Comparison of ENCODE assay signal across 1 cellular context in the genomic region with DNA sequence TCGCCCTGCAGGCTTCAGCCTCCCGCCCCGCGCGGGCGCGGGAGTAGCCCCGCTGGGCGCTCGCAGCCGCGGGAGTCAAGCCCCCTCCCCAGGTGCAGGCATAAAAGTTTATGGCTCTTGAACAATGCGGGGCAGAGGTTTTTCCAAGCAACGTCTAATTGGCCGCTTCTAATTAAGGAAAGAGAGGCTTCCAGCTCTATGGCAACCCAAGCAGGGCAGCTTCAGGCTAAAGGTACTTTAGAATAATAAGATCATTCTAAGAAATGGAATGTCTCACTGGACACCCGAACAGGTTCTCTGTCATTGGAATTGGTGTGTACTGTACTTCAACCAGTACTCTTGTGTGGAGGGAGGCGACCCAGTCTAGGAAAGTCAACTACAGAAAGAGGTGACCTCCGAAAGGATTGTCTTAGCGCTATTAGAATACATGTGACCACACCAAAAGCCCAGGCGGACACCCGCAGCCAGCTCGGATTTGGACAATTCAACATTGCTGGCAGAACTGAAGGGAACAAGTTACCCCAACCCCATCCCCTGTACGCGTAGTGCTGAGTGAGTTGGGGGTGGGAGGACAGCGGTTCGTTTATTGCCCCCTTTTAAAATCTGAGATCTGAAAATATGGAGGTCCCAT.
TF ChIP-seq lines count a peak whose summit lies in the region.

No MANE protein-coding gene starts in this region.

TF ChIP-seq in HEK293, 187 proteins besides CTCF, POLR2A, EP300 and RAD21 (continued from another document):
- TF ChIP-seq YY2 (tag by site-specific recombination; IDR thresholded peaks at IDR 0.05) (no peak), ZNF76 (tag by site-specific recombination; IDR thresholded peaks at IDR 0.05; ENCODE audit: borderline replicate concordance, low read depth) (no peak), ZEB2 (tag by site-specific recombination; IDR thresholded peaks at IDR 0.05) (0 out of 2 replicates have a peak, but pooled peaks have one; percentile 12), IKZF3 (tag by site-specific recombination; IDR thresholded peaks at IDR 0.05) (0 out of 2 replicates have a peak, but pooled peaks have one; percentile 42), ZBTB17 (tag by site-specific recombination; IDR thresholded peaks at IDR 0.05) (no peak), KLF7 (tag by site-specific recombination; IDR thresholded peaks at IDR 0.05; ENCODE audit: borderline replicate concordance) (no peak), ZNF530 (tag by site-specific recombination; IDR thresholded peaks at IDR 0.05; ENCODE audit: low read depth) (no peak), ZNF366 (tag by site-specific recombination; conservative IDR thresholded peaks at IDR 0.05) (no peak), ZNF133 (tag by site-specific recombination; IDR thresholded peaks at IDR 0.05) (peak; percentile 87), KLF9 (tag by site-specific recombination; IDR thresholded peaks at IDR 0.05; ENCODE audit: low read depth) (no peak), ZNF266 (tag by site-specific recombination; IDR thresholded peaks at IDR 0.05; ENCODE audit: low read depth) (no peak), ZNF548 (tag by site-specific recombination; IDR thresholded peaks at IDR 0.05) (no peak), ZNF707 (tag by site-specific recombination; IDR thresholded peaks at IDR 0.05) (no peak), ZSCAN30 (tag by site-specific recombination; IDR thresholded peaks at IDR 0.05) (no peak), ZNF514 (tag by site-specific recombination; IDR thresholded peaks at IDR 0.05) (no peak), GLIS1 (tag by site-specific recombination; IDR thresholded peaks at IDR 0.05) (peak; percentile 73), WT1 (tag by site-specific recombination; IDR thresholded peaks at IDR 0.05) (peak; percentile 82), ZNF404 (tag by site-specific recombination; IDR thresholded peaks at IDR 0.05) (no peak), ZNF624 (tag by site-specific recombination; IDR thresholded peaks at IDR 0.05) (no peak), ZNF174 (tag by site-specific recombination; IDR thresholded peaks at IDR 0.05) (no peak), ZNF24 (tag by site-specific recombination; IDR thresholded peaks at IDR 0.05) (no peak), ZNF555 (tag by site-specific recombination; conservative IDR thresholded peaks at IDR 0.05) (no peak), ZBTB8A (tag by site-specific recombination; IDR thresholded peaks at IDR 0.05) (peak; percentile 97), REPIN1 (tag by site-specific recombination; IDR thresholded peaks at IDR 0.05; ENCODE audit: low read depth) (no peak), TRIM28 (IDR thresholded peaks at IDR 0.05; ENCODE audit: borderline replicate concordance, low read length) (no peak), ZNF660 (tag by site-specific recombination; IDR thresholded peaks at IDR 0.05) (0 out of 2 replicates have a peak, but pooled peaks have one; percentile 3), SP3 (tag by site-specific recombination; IDR thresholded peaks at IDR 0.05) (0 out of 2 replicates have a peak, but pooled peaks have one; percentile 6), ZNF10 (tag by site-specific recombination; IDR thresholded peaks at IDR 0.05) (no peak), KLF1 (tag by site-specific recombination; IDR thresholded peaks at IDR 0.05) (no peak), BCL11B (tag by site-specific recombination; IDR thresholded peaks at IDR 0.05; ENCODE audit: low read depth) (no peak), SALL2 (tag by site-specific recombination; IDR thresholded peaks at IDR 0.05; ENCODE audit: borderline replicate concordance) (no peak)
- TF ChIP-seq, protein P1, sequence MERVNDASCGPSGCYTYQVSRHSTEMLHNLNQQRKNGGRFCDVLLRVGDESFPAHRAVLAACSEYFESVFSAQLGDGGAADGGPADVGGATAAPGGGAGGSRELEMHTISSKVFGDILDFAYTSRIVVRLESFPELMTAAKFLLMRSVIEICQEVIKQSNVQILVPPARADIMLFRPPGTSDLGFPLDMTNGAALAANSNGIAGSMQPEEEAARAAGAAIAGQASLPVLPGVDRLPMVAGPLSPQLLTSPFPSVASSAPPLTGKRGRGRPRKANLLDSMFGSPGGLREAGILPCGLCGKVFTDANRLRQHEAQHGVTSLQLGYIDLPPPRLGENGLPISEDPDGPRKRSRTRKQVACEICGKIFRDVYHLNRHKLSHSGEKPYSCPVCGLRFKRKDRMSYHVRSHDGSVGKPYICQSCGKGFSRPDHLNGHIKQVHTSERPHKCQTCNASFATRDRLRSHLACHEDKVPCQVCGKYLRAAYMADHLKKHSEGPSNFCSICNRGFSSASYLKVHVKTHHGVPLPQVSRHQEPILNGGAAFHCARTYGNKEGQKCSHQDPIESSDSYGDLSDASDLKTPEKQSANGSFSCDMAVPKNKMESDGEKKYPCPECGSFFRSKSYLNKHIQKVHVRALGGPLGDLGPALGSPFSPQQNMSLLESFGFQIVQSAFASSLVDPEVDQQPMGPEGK (tag by site-specific recombination; IDR thresholded peaks at IDR 0.05), result 0 out of 2 replicates have a peak, but pooled peaks have one; percentile 12
- TF ChIP-seq, protein P2, sequence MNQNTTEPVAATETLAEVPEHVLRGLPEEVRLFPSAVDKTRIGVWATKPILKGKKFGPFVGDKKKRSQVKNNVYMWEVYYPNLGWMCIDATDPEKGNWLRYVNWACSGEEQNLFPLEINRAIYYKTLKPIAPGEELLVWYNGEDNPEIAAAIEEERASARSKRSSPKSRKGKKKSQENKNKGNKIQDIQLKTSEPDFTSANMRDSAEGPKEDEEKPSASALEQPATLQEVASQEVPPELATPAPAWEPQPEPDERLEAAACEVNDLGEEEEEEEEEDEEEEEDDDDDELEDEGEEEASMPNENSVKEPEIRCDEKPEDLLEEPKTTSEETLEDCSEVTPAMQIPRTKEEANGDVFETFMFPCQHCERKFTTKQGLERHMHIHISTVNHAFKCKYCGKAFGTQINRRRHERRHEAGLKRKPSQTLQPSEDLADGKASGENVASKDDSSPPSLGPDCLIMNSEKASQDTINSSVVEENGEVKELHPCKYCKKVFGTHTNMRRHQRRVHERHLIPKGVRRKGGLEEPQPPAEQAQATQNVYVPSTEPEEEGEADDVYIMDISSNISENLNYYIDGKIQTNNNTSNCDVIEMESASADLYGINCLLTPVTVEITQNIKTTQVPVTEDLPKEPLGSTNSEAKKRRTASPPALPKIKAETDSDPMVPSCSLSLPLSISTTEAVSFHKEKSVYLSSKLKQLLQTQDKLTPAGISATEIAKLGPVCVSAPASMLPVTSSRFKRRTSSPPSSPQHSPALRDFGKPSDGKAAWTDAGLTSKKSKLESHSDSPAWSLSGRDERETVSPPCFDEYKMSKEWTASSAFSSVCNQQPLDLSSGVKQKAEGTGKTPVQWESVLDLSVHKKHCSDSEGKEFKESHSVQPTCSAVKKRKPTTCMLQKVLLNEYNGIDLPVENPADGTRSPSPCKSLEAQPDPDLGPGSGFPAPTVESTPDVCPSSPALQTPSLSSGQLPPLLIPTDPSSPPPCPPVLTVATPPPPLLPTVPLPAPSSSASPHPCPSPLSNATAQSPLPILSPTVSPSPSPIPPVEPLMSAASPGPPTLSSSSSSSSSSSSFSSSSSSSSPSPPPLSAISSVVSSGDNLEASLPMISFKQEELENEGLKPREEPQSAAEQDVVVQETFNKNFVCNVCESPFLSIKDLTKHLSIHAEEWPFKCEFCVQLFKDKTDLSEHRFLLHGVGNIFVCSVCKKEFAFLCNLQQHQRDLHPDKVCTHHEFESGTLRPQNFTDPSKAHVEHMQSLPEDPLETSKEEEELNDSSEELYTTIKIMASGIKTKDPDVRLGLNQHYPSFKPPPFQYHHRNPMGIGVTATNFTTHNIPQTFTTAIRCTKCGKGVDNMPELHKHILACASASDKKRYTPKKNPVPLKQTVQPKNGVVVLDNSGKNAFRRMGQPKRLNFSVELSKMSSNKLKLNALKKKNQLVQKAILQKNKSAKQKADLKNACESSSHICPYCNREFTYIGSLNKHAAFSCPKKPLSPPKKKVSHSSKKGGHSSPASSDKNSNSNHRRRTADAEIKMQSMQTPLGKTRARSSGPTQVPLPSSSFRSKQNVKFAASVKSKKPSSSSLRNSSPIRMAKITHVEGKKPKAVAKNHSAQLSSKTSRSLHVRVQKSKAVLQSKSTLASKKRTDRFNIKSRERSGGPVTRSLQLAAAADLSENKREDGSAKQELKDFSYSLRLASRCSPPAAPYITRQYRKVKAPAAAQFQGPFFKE (tag by site-specific recombination; IDR thresholded peaks at IDR 0.05; ENCODE audit: borderline replicate concordance), result no peak
- TF ChIP-seq, protein P3, sequence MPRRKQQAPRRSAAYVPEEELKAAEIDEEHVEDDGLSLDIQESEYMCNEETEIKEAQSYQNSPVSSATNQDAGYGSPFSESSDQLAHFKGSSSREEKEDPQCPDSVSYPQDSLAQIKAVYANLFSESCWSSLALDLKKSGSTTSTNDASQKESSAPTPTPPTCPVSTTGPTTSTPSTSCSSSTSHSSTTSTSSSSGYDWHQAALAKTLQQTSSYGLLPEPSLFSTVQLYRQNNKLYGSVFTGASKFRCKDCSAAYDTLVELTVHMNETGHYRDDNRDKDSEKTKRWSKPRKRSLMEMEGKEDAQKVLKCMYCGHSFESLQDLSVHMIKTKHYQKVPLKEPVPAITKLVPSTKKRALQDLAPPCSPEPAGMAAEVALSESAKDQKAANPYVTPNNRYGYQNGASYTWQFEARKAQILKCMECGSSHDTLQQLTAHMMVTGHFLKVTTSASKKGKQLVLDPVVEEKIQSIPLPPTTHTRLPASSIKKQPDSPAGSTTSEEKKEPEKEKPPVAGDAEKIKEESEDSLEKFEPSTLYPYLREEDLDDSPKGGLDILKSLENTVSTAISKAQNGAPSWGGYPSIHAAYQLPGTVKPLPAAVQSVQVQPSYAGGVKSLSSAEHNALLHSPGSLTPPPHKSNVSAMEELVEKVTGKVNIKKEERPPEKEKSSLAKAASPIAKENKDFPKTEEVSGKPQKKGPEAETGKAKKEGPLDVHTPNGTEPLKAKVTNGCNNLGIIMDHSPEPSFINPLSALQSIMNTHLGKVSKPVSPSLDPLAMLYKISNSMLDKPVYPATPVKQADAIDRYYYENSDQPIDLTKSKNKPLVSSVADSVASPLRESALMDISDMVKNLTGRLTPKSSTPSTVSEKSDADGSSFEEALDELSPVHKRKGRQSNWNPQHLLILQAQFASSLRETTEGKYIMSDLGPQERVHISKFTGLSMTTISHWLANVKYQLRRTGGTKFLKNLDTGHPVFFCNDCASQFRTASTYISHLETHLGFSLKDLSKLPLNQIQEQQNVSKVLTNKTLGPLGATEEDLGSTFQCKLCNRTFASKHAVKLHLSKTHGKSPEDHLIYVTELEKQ (tag by site-specific recombination; IDR thresholded peaks at IDR 0.05; ENCODE audit: borderline replicate concordance), result no peak
- TF ChIP-seq, protein P4, sequence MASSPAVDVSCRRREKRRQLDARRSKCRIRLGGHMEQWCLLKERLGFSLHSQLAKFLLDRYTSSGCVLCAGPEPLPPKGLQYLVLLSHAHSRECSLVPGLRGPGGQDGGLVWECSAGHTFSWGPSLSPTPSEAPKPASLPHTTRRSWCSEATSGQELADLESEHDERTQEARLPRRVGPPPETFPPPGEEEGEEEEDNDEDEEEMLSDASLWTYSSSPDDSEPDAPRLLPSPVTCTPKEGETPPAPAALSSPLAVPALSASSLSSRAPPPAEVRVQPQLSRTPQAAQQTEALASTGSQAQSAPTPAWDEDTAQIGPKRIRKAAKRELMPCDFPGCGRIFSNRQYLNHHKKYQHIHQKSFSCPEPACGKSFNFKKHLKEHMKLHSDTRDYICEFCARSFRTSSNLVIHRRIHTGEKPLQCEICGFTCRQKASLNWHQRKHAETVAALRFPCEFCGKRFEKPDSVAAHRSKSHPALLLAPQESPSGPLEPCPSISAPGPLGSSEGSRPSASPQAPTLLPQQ (tag by site-specific recombination; IDR thresholded peaks at IDR 0.05), result no peak
- TF ChIP-seq, protein P5, sequence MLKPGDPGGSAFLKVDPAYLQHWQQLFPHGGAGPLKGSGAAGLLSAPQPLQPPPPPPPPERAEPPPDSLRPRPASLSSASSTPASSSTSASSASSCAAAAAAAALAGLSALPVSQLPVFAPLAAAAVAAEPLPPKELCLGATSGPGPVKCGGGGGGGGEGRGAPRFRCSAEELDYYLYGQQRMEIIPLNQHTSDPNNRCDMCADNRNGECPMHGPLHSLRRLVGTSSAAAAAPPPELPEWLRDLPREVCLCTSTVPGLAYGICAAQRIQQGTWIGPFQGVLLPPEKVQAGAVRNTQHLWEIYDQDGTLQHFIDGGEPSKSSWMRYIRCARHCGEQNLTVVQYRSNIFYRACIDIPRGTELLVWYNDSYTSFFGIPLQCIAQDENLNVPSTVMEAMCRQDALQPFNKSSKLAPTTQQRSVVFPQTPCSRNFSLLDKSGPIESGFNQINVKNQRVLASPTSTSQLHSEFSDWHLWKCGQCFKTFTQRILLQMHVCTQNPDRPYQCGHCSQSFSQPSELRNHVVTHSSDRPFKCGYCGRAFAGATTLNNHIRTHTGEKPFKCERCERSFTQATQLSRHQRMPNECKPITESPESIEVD (tag by site-specific recombination; IDR thresholded peaks at IDR 0.05), result peak; percentile 20; the same call in 1 of the 2 replicates
- TF ChIP-seq, protein P6, sequence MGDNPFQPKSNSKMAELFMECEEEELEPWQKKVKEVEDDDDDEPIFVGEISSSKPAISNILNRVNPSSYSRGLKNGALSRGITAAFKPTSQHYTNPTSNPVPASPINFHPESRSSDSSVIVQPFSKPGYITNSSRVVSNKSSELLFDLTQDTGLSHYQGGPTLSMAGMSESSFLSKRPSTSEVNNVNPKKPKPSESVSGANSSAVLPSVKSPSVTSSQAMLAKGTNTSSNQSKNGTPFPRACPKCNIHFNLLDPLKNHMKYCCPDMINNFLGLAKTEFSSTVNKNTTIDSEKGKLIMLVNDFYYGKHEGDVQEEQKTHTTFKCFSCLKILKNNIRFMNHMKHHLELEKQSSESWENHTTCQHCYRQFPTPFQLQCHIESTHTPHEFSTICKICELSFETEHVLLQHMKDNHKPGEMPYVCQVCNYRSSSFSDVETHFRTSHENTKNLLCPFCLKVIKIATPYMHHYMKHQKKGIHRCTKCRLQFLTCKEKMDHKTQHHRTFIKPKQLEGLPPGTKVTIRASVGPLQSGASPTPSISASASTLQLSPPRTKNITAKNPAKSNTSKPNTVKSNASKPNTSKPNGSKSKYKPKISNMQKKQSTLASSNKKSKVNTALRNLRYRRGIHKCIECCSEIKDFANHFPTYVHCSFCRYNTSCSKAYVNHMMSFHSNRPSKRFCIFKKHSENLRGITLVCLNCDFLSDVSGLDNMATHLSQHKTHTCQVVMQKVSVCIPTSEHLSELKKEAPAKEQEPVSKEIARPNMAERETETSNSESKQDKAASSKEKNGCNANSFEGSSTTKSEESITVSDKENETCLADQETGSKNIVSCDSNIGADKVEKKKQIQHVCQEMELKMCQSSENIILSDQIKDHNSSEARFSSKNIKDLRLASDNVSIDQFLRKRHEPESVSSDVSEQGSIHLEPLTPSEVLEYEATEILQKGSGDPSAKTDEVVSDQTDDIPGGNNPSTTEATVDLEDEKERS (tag by site-specific recombination; IDR thresholded peaks at IDR 0.05), result no peak
